Comparison of ENCODE assay signal across 11 cellular contexts in genomic region chr3:144771401-144771870, GRCh38.
DNase-seq lines count a peak whose midpoint lies in the region; ATAC-seq, FAIRE-seq and TF ChIP-seq lines count a peak whose summit lies in the region.
"Had no signal": no experiment of that assay in that cellular context is flagged by ENCODE, and none has a peak within 500 bp of the region (broad histone marks: within the 10 kb centered on the region; RNA-seq: fewer than 3 reads in every experiment).

No MANE protein-coding gene starts in this region.

- DNase-seq in AG08395 (ENCODE audit: low spot score) (peak; percentile 36), HS-5 (ENCODE audit: low read depth) (peak; percentile 56), endothelial cell of umbilical vein (ENCODE audit: low read depth, low spot score) (peak; percentile 93), mesenchymal stem cell (no peak), iPS-NIHi7 (ENCODE audit: extremely low spot score) (no peak), D341Med (ENCODE audit: low spot score) (no peak)
- DNase-seq: GDM1 had no signal

- POLR2A ChIA-PET in endothelial cell of umbilical vein (lab: Charles Lee): interaction anchor here (2.6 kb wide), 1 partner anchor 800 kb away, joined by 29 read pairs; the partner anchor contains the start of gene DIPK2A

- H3K4me1 ChIP-seq in endothelial cell of umbilical vein (ENCODE audit: control insufficient read depth, extremely low read depth, insufficient read depth, low read length) (peaks cover 43% of the 10 kb centered on the region), mesenchymal stem cell (ENCODE audit: control insufficient read depth, insufficient read depth, low read depth, low read length) (no peaks in the 10 kb centered on the region)

- CTCF ChIA-PET in endothelial cell of umbilical vein (lab: Charles Lee): interaction anchor here (0.7 to 3.6 kb wide), 14 partner anchors 13 to 1004 kb away, joined by 3 to 43 read pairs (median 8); partner anchors contain the start of gene DIPK2A

- no peak overlapping the region for H3K23ac ChIP-seq in mesenchymal stem cell (ENCODE audit: low read length in 2 of 2)

- H3K27ac ChIP-seq in endothelial cell of umbilical vein (ENCODE audit: insufficient read depth, low read depth, low read length) (peak overlapping the region; percentile 88), mesenchymal stem cell (ENCODE audit: low read length, poor library complexity, severe bottlenecking) (no peak overlapping the region)
- H3K27ac ChIP-seq: KMS-11 had no signal

- H3K9me1 ChIP-seq in endothelial cell of umbilical vein (replicated peaks; ENCODE audit: control insufficient read depth, extremely low read depth, insufficient read depth, low read length): no peaks in the 10 kb centered on the region

- intact Hi-C loops in endothelial cell of umbilical vein (cut with micrococcal nuclease): loop anchor here (1.0 to 2.0 kb wide), 11 partner anchors 61 to 997 kb away; partner anchors contain the start of gene DIPK2A

- ATAC-seq in esophagus mucosa (no peak), GM19023 (IDR thresholded peaks at IDR 0.05; ENCODE audit: unreplicated experiment) (no peak)

- no peak for TF ChIP-seq POLR2A in endothelial cell of umbilical vein (IDR thresholded peaks at IDR 0.05; ENCODE audit: low read depth, low read length)

- no peaks in the 10 kb centered on the region for H4K20me1 ChIP-seq in endothelial cell of umbilical vein (replicated peaks; ENCODE audit: control insufficient read depth, extremely low read depth, insufficient read depth, low read length)

- no peak for TF ChIP-seq CTCF in endothelial cell of umbilical vein (IDR thresholded peaks at IDR 0.05; ENCODE audit: extremely low read depth in 1 of 2, insufficient read depth in 1 of 2, low read depth in 1 of 2, low read length in 2 of 2)

- H2BK120ac ChIP-seq in mesenchymal stem cell (ENCODE audit: low read depth, low read length): no peak overlapping the region

- no peak overlapping the region for H2AK5ac ChIP-seq in mesenchymal stem cell (ENCODE audit: low read length, severe bottlenecking)

- H3K36me3 ChIP-seq in endothelial cell of umbilical vein (ENCODE audit: control insufficient read depth in 2 of 2, extremely low read depth in 1 of 2, insufficient read depth in 2 of 2, low read length in 2 of 2) (no peaks in the 10 kb centered on the region), mesenchymal stem cell (ENCODE audit: control insufficient read depth in 1 of 2, insufficient read depth in 2 of 2, low read depth in 1 of 2, low read length in 2 of 2) (no peaks in the 10 kb centered on the region)

- H2BK5ac ChIP-seq in mesenchymal stem cell (ENCODE audit: low read depth, low read length, poor library complexity, severe bottlenecking): no peak overlapping the region

- H3K4me2 ChIP-seq in endothelial cell of umbilical vein (ENCODE audit: insufficient read depth, low read length): peak overlapping the region; percentile 82
- no peak overlapping the region for H3K4me2 ChIP-seq in mesenchymal stem cell (ENCODE audit: low read length, poor library complexity, severe bottlenecking)
- H3K4me2 ChIP-seq: KMS-11 had no signal

- H4K8ac ChIP-seq in mesenchymal stem cell (ENCODE audit: low read length): no peak overlapping the region

- no peaks in the 10 kb centered on the region for H3K79me2 ChIP-seq in endothelial cell of umbilical vein (ENCODE audit: control insufficient read depth, insufficient read depth, low read length)

- H3K14ac ChIP-seq in mesenchymal stem cell (ENCODE audit: low read length in 2 of 2): no peak overlapping the region

- H2BK15ac ChIP-seq in mesenchymal stem cell (ENCODE audit: low read depth, poor library complexity, severe bottlenecking): no peak overlapping the region

- H3K4me3 ChIP-seq in endothelial cell of umbilical vein (replicated peaks in 1 of 3; ENCODE audit: insufficient read depth in 1 of 3, low read depth in 1 of 3, low read length in 3 of 3) (no peak overlapping the region), mesenchymal stem cell (ENCODE audit: insufficient read depth in 1 of 2, low read depth in 1 of 2, low read length in 2 of 2) (peak overlapping the region in 1 of 2 experiments; percentile 15)

- H3K18ac ChIP-seq in mesenchymal stem cell (ENCODE audit: low read depth in 1 of 2, low read length in 2 of 2): no peak overlapping the region

- H4K91ac ChIP-seq in mesenchymal stem cell (ENCODE audit: low read length): no peak overlapping the region

- BruUV-seq in endothelial cell of umbilical vein (replicated peaks; lab: Mats Ljungman, UMichigan): no TSS peak

- no peaks in the 10 kb centered on the region for H3K9me3 ChIP-seq in endothelial cell of umbilical vein (replicated peaks; ENCODE audit: control insufficient read depth, insufficient read depth, low read length)
- no peaks in the 10 kb centered on the region for H3K9me3 ChIP-seq in mesenchymal stem cell (ENCODE audit: control insufficient read depth, low read length)

- H2AFZ ChIP-seq in endothelial cell of umbilical vein (ENCODE audit: low read depth, low read length) (peak overlapping the region; percentile 69), mesenchymal stem cell (ENCODE audit: low read depth, low read length) (no peak overlapping the region)

- no peak overlapping the region for H3K4ac ChIP-seq in mesenchymal stem cell (ENCODE audit: low read depth in 1 of 2, low read length in 2 of 2)

- H3K27me3 ChIP-seq in endothelial cell of umbilical vein (ENCODE audit: control insufficient read depth in 2 of 2, insufficient read depth in 2 of 2, low read length in 2 of 2) (no peaks in the 10 kb centered on the region), mesenchymal stem cell (ENCODE audit: control insufficient read depth in 1 of 2, insufficient read depth in 1 of 2, low read length in 2 of 2) (no peaks in the 10 kb centered on the region)

- no peak overlapping the region for H2BK12ac ChIP-seq in mesenchymal stem cell (ENCODE audit: low read length in 2 of 2)

- WGBS in mesenchymal stem cell: 100% methylated on average over 1 of the region's 2 CpGs

- dilution Hi-C loops in endothelial cell of umbilical vein (cut with MboI; ENCODE audit: extremely low pct_ligation_motif_present, low sequenced_read_pairs): no loop called here

- H3K79me1 ChIP-seq in mesenchymal stem cell (replicated peaks; ENCODE audit: low read length, poor library complexity, severe bottlenecking): no peaks in the 10 kb centered on the region

- H3K9ac ChIP-seq in endothelial cell of umbilical vein (replicated peaks; ENCODE audit: extremely low read depth, insufficient read depth, low read length) (peak overlapping the region; percentile 72), mesenchymal stem cell (ENCODE audit: low read length) (peak overlapping the region; percentile 38)
- H3K9ac ChIP-seq: KMS-11 had no signal

- no peak for FAIRE-seq in endothelial cell of umbilical vein (lab: Jason Lieb, UNC)
- FAIRE-seq: GM18507 had no signal

TF ChIP-seq in endothelial cell of umbilical vein, 7 proteins besides CTCF, POLR2A, EP300 and RAD21:
- TF ChIP-seq FOS (IDR thresholded peaks at IDR 0.05; ENCODE audit: borderline replicate concordance, insufficient read depth, low read length): peak; percentile 75
- peak; percentile 75 for TF ChIP-seq JUN (IDR thresholded peaks at IDR 0.05; ENCODE audit: borderline replicate concordance, insufficient read depth, insufficient read length, low read depth)
- peak; percentile 43 for TF ChIP-seq GATA2 (IDR thresholded peaks at IDR 0.05; ENCODE audit: insufficient read depth, insufficient read length, low read depth, low read length)
- no peak for TF ChIP-seq EZH2 (IDR thresholded peaks at IDR 0.05; ENCODE audit: borderline replicate concordance, low read depth, low read length, severe bottlenecking)
- no peak for TF ChIP-seq MYC (IDR thresholded peaks at IDR 0.05; ENCODE audit: low read depth, low read length)
- TF ChIP-seq, protein P1, sequence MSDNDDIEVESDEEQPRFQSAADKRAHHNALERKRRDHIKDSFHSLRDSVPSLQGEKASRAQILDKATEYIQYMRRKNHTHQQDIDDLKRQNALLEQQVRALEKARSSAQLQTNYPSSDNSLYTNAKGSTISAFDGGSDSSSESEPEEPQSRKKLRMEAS (IDR thresholded peaks at IDR 0.05; ENCODE audit: insufficient read depth, insufficient read length): no peak
- TF ChIP-seq POLR2AphosphoS5 (IDR thresholded peaks at IDR 0.05; ENCODE audit: insufficient read depth, low read depth, low read length): no peak
TF ChIP-seq in endothelial cell of umbilical vein: peak in this region for 3.

Comparison
In these comparisons a context has a peak if more than half of its experiments do, and no peak if none do; other contexts are left out.
1. DNase-seq: peak in AG08395 (single experiment), HS-5 (single experiment) and endothelial cell of umbilical vein (single experiment); none in mesenchymal stem cell (single experiment), iPS-NIHi7 (single experiment) and D341Med (single experiment).